1 cellular context compared by ENCODE assay signal in the genomic region with DNA sequence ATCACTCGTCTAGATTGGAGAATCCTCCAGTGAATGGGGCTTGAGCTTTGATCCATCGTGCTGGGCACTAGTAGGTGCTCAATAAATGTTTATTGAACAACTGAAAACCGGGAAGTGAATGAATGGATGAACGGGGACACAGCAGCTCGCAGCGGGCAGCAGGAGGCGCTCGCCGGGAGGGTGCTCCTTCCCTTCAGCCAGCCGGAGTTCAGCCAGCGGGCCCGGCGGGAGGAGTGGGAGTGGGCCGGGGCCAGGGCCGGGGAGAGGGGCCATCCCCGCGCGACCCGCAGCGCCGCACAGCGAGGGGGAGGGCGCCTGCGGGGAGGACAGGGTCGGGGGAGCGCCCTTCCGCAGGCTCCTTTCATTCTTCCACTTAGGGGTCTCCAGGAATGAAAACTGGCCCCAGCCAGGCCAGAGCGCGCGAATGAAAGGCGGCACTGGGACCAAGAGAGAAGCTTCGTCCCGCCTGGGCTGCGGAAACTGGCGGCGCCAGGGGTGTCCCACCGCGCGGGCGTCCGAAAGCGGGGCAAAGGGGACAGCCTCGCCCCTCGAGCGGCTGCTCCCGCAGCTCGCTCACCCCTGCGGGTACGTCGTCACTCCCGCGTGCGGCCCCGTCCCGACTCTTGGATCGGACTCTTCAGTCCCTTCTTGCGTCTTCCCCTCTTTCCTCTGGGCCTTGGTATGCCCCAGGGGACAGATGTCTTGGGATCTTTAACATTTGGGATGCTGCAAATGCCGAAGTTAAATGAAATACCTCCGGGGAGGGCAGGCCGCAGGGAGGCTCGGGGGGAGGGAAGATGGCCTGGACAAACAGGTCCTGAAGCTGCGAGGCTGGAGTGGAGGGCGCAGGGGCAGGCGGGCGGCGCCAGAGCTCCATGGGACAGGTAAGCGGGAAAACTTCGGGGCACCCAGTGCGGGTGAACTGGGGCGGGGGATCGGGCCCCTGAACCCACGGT.
A peak's percentile ranks its signal among the peaks of the same experiment; 100 is the strongest.
TF ChIP-seq lines count a peak whose summit lies in the region.

No MANE protein-coding gene starts in this region.

TF ChIP-seq in K562, 482 proteins besides CTCF, POLR2A, EP300 and RAD21 (continues in another document):
- TF ChIP-seq, protein P1, sequence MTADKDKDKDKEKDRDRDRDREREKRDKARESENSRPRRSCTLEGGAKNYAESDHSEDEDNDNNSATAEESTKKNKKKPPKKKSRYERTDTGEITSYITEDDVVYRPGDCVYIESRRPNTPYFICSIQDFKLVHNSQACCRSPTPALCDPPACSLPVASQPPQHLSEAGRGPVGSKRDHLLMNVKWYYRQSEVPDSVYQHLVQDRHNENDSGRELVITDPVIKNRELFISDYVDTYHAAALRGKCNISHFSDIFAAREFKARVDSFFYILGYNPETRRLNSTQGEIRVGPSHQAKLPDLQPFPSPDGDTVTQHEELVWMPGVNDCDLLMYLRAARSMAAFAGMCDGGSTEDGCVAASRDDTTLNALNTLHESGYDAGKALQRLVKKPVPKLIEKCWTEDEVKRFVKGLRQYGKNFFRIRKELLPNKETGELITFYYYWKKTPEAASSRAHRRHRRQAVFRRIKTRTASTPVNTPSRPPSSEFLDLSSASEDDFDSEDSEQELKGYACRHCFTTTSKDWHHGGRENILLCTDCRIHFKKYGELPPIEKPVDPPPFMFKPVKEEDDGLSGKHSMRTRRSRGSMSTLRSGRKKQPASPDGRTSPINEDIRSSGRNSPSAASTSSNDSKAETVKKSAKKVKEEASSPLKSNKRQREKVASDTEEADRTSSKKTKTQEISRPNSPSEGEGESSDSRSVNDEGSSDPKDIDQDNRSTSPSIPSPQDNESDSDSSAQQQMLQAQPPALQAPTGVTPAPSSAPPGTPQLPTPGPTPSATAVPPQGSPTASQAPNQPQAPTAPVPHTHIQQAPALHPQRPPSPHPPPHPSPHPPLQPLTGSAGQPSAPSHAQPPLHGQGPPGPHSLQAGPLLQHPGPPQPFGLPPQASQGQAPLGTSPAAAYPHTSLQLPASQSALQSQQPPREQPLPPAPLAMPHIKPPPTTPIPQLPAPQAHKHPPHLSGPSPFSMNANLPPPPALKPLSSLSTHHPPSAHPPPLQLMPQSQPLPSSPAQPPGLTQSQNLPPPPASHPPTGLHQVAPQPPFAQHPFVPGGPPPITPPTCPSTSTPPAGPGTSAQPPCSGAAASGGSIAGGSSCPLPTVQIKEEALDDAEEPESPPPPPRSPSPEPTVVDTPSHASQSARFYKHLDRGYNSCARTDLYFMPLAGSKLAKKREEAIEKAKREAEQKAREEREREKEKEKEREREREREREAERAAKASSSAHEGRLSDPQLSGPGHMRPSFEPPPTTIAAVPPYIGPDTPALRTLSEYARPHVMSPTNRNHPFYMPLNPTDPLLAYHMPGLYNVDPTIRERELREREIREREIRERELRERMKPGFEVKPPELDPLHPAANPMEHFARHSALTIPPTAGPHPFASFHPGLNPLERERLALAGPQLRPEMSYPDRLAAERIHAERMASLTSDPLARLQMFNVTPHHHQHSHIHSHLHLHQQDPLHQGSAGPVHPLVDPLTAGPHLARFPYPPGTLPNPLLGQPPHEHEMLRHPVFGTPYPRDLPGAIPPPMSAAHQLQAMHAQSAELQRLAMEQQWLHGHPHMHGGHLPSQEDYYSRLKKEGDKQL (CRISPR knock-in tag; IDR thresholded peaks at IDR 0.05; ENCODE audit: borderline replicate concordance) = no peak
- no peak for TF ChIP-seq ZNF274 (IDR thresholded peaks at IDR 0.05; ENCODE audit: borderline replicate concordance, low read depth, low read length)
- TF ChIP-seq, protein P2, sequence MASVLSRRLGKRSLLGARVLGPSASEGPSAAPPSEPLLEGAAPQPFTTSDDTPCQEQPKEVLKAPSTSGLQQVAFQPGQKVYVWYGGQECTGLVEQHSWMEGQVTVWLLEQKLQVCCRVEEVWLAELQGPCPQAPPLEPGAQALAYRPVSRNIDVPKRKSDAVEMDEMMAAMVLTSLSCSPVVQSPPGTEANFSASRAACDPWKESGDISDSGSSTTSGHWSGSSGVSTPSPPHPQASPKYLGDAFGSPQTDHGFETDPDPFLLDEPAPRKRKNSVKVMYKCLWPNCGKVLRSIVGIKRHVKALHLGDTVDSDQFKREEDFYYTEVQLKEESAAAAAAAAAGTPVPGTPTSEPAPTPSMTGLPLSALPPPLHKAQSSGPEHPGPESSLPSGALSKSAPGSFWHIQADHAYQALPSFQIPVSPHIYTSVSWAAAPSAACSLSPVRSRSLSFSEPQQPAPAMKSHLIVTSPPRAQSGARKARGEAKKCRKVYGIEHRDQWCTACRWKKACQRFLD (CRISPR knock-in tag; IDR thresholded peaks at IDR 0.05) = no peak
- TF ChIP-seq NFE2L1 (tag; IDR thresholded peaks at IDR 0.05; ENCODE audit: borderline replicate concordance, low read depth) = no peak
- no peak for TF ChIP-seq TSC22D4 (tag; IDR thresholded peaks at IDR 0.05)
- TF ChIP-seq, protein P3, sequence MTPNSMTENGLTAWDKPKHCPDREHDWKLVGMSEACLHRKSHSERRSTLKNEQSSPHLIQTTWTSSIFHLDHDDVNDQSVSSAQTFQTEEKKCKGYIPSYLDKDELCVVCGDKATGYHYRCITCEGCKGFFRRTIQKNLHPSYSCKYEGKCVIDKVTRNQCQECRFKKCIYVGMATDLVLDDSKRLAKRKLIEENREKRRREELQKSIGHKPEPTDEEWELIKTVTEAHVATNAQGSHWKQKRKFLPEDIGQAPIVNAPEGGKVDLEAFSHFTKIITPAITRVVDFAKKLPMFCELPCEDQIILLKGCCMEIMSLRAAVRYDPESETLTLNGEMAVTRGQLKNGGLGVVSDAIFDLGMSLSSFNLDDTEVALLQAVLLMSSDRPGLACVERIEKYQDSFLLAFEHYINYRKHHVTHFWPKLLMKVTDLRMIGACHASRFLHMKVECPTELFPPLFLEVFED (CRISPR knock-in tag; conservative IDR thresholded peaks at IDR 0.05) = no peak
- no peak for TF ChIP-seq ZNF12 (CRISPR knock-in tag; IDR thresholded peaks at IDR 0.05)
- no peak for TF ChIP-seq SAFB2 (IDR thresholded peaks at IDR 0.05; ENCODE audit: borderline replicate concordance, low read depth, low read length, severe bottlenecking)
- no peak for TF ChIP-seq STAT5A (IDR thresholded peaks at IDR 0.05; ENCODE audit: borderline replicate concordance, low read length)
- no peak for TF ChIP-seq CREBBP (IDR thresholded peaks at IDR 0.05; ENCODE audit: low read depth, low read length)
- peak; percentile 63 for TF ChIP-seq ZNF263 (CRISPR knock-in tag; IDR thresholded peaks at IDR 0.05; ENCODE audit: borderline replicate concordance)
- TF ChIP-seq XRCC4 (IDR thresholded peaks at IDR 0.05; ENCODE audit: extremely low read depth, insufficient read depth, insufficient read length) = no peak
- TF ChIP-seq, protein P4, sequence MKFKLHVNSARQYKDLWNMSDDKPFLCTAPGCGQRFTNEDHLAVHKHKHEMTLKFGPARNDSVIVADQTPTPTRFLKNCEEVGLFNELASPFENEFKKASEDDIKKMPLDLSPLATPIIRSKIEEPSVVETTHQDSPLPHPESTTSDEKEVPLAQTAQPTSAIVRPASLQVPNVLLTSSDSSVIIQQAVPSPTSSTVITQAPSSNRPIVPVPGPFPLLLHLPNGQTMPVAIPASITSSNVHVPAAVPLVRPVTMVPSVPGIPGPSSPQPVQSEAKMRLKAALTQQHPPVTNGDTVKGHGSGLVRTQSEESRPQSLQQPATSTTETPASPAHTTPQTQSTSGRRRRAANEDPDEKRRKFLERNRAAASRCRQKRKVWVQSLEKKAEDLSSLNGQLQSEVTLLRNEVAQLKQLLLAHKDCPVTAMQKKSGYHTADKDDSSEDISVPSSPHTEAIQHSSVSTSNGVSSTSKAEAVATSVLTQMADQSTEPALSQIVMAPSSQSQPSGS (CRISPR knock-in tag; IDR thresholded peaks at IDR 0.05) = no peak
- peak; percentile 41; the same call in 1 of the 2 replicates for TF ChIP-seq TOE1 (IDR thresholded peaks at IDR 0.05; ENCODE audit: borderline replicate concordance)
- no peak for TF ChIP-seq TOE1 (CRISPR knock-in tag; IDR thresholded peaks at IDR 0.05; ENCODE audit: borderline replicate concordance, low read depth)
- no peak for TF ChIP-seq RFX7 (CRISPR knock-in tag; IDR thresholded peaks at IDR 0.05)
- TF ChIP-seq BHLHE40 (IDR thresholded peaks at IDR 0.05; ENCODE audit: low read length) = peak; percentile 20; the same call in 1 of the 2 replicates
- TF ChIP-seq PPARD (CRISPR knock-in tag; IDR thresholded peaks at IDR 0.05) = no peak
- no peak for TF ChIP-seq CBFB (CRISPR knock-in tag; IDR thresholded peaks at IDR 0.05)
- TF ChIP-seq FIP1L1 (IDR thresholded peaks at IDR 0.05; ENCODE audit: low read depth, low read length, poor library complexity, severe bottlenecking) = no peak
- no peak for TF ChIP-seq POLR2AphosphoS5 (IDR thresholded peaks at IDR 0.05; ENCODE audit: control insufficient read depth, insufficient read depth, low read depth, low read length)
- TF ChIP-seq CCAR2 (IDR thresholded peaks at IDR 0.05; ENCODE audit: low read depth, low read length) = no peak
- peak; percentile 60 for TF ChIP-seq JUND (IDR thresholded peaks at IDR 0.05; ENCODE audit: borderline replicate concordance, low read depth, low read length)
- TF ChIP-seq JUND (tag; IDR thresholded peaks at IDR 0.05; ENCODE audit: borderline replicate concordance, low read depth, low read length) = no peak
- no peak for TF ChIP-seq DACH1 (IDR thresholded peaks at IDR 0.05; ENCODE audit: partially characterized antibody)
- TF ChIP-seq, protein P5, sequence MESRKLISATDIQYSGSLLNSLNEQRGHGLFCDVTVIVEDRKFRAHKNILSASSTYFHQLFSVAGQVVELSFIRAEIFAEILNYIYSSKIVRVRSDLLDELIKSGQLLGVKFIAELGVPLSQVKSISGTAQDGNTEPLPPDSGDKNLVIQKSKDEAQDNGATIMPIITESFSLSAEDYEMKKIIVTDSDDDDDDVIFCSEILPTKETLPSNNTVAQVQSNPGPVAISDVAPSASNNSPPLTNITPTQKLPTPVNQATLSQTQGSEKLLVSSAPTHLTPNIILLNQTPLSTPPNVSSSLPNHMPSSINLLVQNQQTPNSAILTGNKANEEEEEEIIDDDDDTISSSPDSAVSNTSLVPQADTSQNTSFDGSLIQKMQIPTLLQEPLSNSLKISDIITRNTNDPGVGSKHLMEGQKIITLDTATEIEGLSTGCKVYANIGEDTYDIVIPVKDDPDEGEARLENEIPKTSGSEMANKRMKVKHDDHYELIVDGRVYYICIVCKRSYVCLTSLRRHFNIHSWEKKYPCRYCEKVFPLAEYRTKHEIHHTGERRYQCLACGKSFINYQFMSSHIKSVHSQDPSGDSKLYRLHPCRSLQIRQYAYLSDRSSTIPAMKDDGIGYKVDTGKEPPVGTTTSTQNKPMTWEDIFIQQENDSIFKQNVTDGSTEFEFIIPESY (CRISPR knock-in tag; IDR thresholded peaks at IDR 0.05) = peak; percentile 75
- TF ChIP-seq, protein P6, sequence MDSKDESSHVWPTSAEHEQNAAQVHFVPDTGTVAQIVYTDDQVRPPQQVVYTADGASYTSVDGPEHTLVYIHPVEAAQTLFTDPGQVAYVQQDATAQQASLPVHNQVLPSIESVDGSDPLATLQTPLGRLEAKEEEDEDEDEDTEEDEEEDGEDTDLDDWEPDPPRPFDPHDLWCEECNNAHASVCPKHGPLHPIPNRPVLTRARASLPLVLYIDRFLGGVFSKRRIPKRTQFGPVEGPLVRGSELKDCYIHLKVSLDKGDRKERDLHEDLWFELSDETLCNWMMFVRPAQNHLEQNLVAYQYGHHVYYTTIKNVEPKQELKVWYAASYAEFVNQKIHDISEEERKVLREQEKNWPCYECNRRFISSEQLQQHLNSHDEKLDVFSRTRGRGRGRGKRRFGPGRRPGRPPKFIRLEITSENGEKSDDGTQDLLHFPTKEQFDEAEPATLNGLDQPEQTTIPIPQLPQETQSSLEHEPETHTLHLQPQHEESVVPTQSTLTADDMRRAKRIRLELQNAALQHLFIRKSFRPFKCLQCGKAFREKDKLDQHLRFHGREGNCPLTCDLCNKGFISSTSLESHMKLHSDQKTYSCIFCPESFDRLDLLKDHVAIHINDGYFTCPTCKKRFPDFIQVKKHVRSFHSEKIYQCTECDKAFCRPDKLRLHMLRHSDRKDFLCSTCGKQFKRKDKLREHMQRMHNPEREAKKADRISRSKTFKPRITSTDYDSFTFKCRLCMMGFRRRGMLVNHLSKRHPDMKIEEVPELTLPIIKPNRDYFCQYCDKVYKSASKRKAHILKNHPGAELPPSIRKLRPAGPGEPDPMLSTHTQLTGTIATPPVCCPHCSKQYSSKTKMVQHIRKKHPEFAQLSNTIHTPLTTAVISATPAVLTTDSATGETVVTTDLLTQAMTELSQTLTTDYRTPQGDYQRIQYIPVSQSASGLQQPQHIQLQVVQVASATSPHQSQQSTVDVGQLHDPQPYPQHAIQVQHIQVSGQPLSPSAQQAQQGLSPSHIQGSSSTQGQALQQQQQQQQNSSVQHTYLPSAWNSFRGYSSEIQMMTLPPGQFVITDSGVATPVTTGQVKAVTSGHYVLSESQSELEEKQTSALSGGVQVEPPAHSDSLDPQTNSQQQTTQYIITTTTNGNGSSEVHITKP (IDR thresholded peaks at IDR 0.05; ENCODE audit: partially characterized antibody) = peak; percentile 99
- no peak for TF ChIP-seq DNMT1 (IDR thresholded peaks at IDR 0.05)
- no peak for TF ChIP-seq MTA3 (IDR thresholded peaks at IDR 0.05; ENCODE audit: borderline replicate concordance)
- TF ChIP-seq, protein P7, sequence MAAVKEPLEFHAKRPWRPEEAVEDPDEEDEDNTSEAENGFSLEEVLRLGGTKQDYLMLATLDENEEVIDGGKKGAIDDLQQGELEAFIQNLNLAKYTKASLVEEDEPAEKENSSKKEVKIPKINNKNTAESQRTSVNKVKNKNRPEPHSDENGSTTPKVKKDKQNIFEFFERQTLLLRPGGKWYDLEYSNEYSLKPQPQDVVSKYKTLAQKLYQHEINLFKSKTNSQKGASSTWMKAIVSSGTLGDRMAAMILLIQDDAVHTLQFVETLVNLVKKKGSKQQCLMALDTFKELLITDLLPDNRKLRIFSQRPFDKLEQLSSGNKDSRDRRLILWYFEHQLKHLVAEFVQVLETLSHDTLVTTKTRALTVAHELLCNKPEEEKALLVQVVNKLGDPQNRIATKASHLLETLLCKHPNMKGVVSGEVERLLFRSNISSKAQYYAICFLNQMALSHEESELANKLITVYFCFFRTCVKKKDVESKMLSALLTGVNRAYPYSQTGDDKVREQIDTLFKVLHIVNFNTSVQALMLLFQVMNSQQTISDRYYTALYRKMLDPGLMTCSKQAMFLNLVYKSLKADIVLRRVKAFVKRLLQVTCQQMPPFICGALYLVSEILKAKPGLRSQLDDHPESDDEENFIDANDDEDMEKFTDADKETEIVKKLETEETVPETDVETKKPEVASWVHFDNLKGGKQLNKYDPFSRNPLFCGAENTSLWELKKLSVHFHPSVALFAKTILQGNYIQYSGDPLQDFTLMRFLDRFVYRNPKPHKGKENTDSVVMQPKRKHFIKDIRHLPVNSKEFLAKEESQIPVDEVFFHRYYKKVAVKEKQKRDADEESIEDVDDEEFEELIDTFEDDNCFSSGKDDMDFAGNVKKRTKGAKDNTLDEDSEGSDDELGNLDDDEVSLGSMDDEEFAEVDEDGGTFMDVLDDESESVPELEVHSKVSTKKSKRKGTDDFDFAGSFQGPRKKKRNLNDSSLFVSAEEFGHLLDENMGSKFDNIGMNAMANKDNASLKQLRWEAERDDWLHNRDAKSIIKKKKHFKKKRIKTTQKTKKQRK (IDR thresholded peaks at IDR 0.05; ENCODE audit: borderline replicate concordance, low read depth, low read length) = no peak
- TF ChIP-seq RNF2 (IDR thresholded peaks at IDR 0.05) = no peak
- no peak for TF ChIP-seq U2AF2 (optimal IDR thresholded peaks at IDR 0.05; ENCODE audit: low read depth, low read length)
- TF ChIP-seq TCF7L2 (IDR thresholded peaks at IDR 0.05; ENCODE audit: low read depth, low read length) = peak; percentile 67
- TF ChIP-seq FOS (IDR thresholded peaks at IDR 0.05; ENCODE audit: extremely low read depth, insufficient read length) = no peak
- no peak for TF ChIP-seq MEIS2 (IDR thresholded peaks at IDR 0.05; ENCODE audit: partially characterized antibody)
- no peak for TF ChIP-seq ZNF764 (CRISPR knock-in tag; IDR thresholded peaks at IDR 0.05; ENCODE audit: low read depth)
- TF ChIP-seq ZNF584 (CRISPR knock-in tag; IDR thresholded peaks at IDR 0.05; ENCODE audit: low read depth) = no peak
- TF ChIP-seq FOXK2 (conservative IDR thresholded peaks at IDR 0.05 in 1 of 2, IDR thresholded peaks at IDR 0.05 in 1 of 2; ENCODE audit: low read depth in 2 of 2) = peak in 1 of 2 experiments; percentile 94; a peak in 2 of 4 replicates
